Comparison of ENCODE assay signal across 23 cellular contexts in genomic region chr1:220928320-220928719, GRCh38.
"Had no signal": no experiment of that assay in that cellular context is flagged by ENCODE, and none has a peak within 500 bp of the region (broad histone marks: within the 10 kb centered on the region; RNA-seq: fewer than 3 reads in every experiment).

No MANE protein-coding gene starts in this region.

- H3K27ac ChIP-seq: heart left ventricle, parathyroid adenoma, psoas muscle, spleen, uterus had no signal

- H3K27me3 ChIP-seq: spleen, uterus had no signal

- H3K4me1 ChIP-seq: parathyroid adenoma, spleen, uterus had no signal

- ATAC-seq: esophagus mucosa, heart left ventricle, left colon, left ventricle myocardium superior, psoas muscle, sciatic nerve had no signal

- H3K36me3 ChIP-seq: heart left ventricle, spleen, uterus had no signal

- H3K4me3 ChIP-seq: heart left ventricle, lung, psoas muscle, spleen, uterus had no signal

- DNase-seq: cortex of kidney; effector memory CD4-positive, alpha-beta T cell; heart left ventricle; hippocampal formation; left colon; left ventricle myocardium superior; mesendoderm; naive B cell; nephron progenitor cell; psoas muscle; retina; spleen; stimulated activated CD4-positive, alpha-beta T cell treated with anti-CD3 and anti-CD28 coated beads, Interleukin-15, amount 100 ng/mL, for 24 hours; stimulated activated CD4-positive, alpha-beta T cell treated with anti-CD3 and anti-CD28 coated beads, Interleukin-1b, Interleukin-23, amount 100 ng/mL, for 48 hours; stimulated activated CD4-positive, alpha-beta T cell treated with anti-CD3 and anti-CD28 coated beads, Interleukin-4, amount 100 ng/mL, for 24 hours; stimulated activated naive CD4-positive, alpha-beta T cell; uterus had no signal

- H3K9me3 ChIP-seq: heart left ventricle, psoas muscle, spleen, uterus had no signal

- FAIRE-seq: endometrium, frontal cortex had no signal
